Comparison of ENCODE assay signal across 37 cellular contexts in genomic region chr18:37065221-37065620, GRCh38.
"Had no signal": no experiment of that assay in that cellular context is flagged by ENCODE, and none has a peak within 500 bp of the region (broad histone marks: within the 10 kb centered on the region; RNA-seq: fewer than 3 reads in every experiment).

No MANE protein-coding gene starts in this region.

- H3K4me1 ChIP-seq: Peyer's patch had no signal

- H3K9me3 Mint-ChIP-seq: activated naive CD4-positive, alpha-beta T cell treated with anti-CD3 and anti-CD28 coated beads, Interleukin-2, amount 10 ng/mL, durations not matched to agents 7 days and 5 days had no signal

- H3K27me3 ChIP-seq: brain microvascular endothelial cell, MG63, Peyer's patch had no signal

- H3K27ac Mint-ChIP-seq: activated CD4-positive, alpha-beta memory T cell treated with anti-CD3 and anti-CD28 coated beads, Interleukin-2, amount 10 ng/mL, durations not matched to agents 7 days and 5 days; activated CD8-positive, alpha-beta memory T cell treated with anti-CD3 and anti-CD28 coated beads, Interleukin-2, amount 10 ng/mL, durations not matched to agents 7 days and 5 days; activated naive CD4-positive, alpha-beta T cell treated with anti-CD3 and anti-CD28 coated beads, Interleukin-2, amount 10 ng/mL, durations not matched to agents 7 days and 5 days; activated naive CD8-positive, alpha-beta T cell; activated naive CD8-positive, alpha-beta T cell treated with anti-CD3 and anti-CD28 coated beads, Interleukin-2, amount 50 U/mL, for 24 hours had no signal

- H3K4me3 Mint-ChIP-seq: activated CD4-positive, alpha-beta memory T cell treated with anti-CD3 and anti-CD28 coated beads, Interleukin-2, amount 10 ng/mL, durations not matched to agents 7 days and 5 days; activated CD8-positive, alpha-beta memory T cell treated with anti-CD3 and anti-CD28 coated beads, Interleukin-2, amount 10 ng/mL, durations not matched to agents 7 days and 5 days; activated naive CD4-positive, alpha-beta T cell treated with anti-CD3 and anti-CD28 coated beads, Interleukin-2, amount 10 ng/mL, durations not matched to agents 7 days and 5 days; activated naive CD8-positive, alpha-beta T cell; activated naive CD8-positive, alpha-beta T cell treated with anti-CD3 and anti-CD28 coated beads, Interleukin-2, amount 50 U/mL, for 24 hours had no signal

- H3K27me3 Mint-ChIP-seq: activated CD4-positive, alpha-beta memory T cell treated with anti-CD3 and anti-CD28 coated beads, Interleukin-2, amount 10 ng/mL, durations not matched to agents 7 days and 5 days; activated CD8-positive, alpha-beta memory T cell treated with anti-CD3 and anti-CD28 coated beads, Interleukin-2, amount 10 ng/mL, durations not matched to agents 7 days and 5 days; activated naive CD4-positive, alpha-beta T cell treated with anti-CD3 and anti-CD28 coated beads, Interleukin-2, amount 10 ng/mL, durations not matched to agents 7 days and 5 days; activated naive CD8-positive, alpha-beta T cell; activated naive CD8-positive, alpha-beta T cell treated with anti-CD3 and anti-CD28 coated beads, Interleukin-2, amount 50 U/mL, for 24 hours had no signal

- H3K36me3 Mint-ChIP-seq: activated naive CD4-positive, alpha-beta T cell treated with anti-CD3 and anti-CD28 coated beads, Interleukin-2, amount 10 ng/mL, durations not matched to agents 7 days and 5 days had no signal

- H3K9me3 ChIP-seq: MG63, Peyer's patch had no signal

- H3K4me1 Mint-ChIP-seq: activated CD4-positive, alpha-beta memory T cell treated with anti-CD3 and anti-CD28 coated beads, Interleukin-2, amount 10 ng/mL, durations not matched to agents 7 days and 5 days; activated CD8-positive, alpha-beta memory T cell treated with anti-CD3 and anti-CD28 coated beads, Interleukin-2, amount 10 ng/mL, durations not matched to agents 7 days and 5 days; activated naive CD4-positive, alpha-beta T cell treated with anti-CD3 and anti-CD28 coated beads, Interleukin-2, amount 10 ng/mL, durations not matched to agents 7 days and 5 days; activated naive CD8-positive, alpha-beta T cell treated with anti-CD3 and anti-CD28 coated beads, Interleukin-2, amount 50 U/mL, for 24 hours had no signal

- DNase-seq: activated CD4-positive, alpha-beta memory T cell treated with anti-CD3 and anti-CD28 coated beads, Interleukin-2, amount 10 ng/mL, durations not matched to agents 7 days and 5 days; activated CD4-positive, alpha-beta T cell treated with anti-CD3 and anti-CD28 coated beads for 1 hour; activated CD4-positive, alpha-beta T cell treated with anti-CD3 and anti-CD28 coated beads for 48 hours; activated CD4-positive, CD25-positive, alpha-beta regulatory T cell; activated CD8-positive, alpha-beta memory T cell treated with anti-CD3 and anti-CD28 coated beads for 24 hours; activated CD8-positive, alpha-beta memory T cell treated with anti-CD3 and anti-CD28 coated beads, Interleukin-2, amount 10 ng/mL, durations not matched to agents 7 days and 5 days; activated CD8-positive, alpha-beta memory T cell treated with anti-CD3 and anti-CD28 coated beads, Interleukin-2, amount 50 U/mL, for 48 hours; activated effector memory CD4-positive, alpha-beta T cell treated with Interleukin-2 at 50 U/mL for 16 hours; activated naive CD4-positive, alpha-beta T cell treated with anti-CD3 and anti-CD28 coated beads, Interleukin-2, amount 10 ng/mL, durations not matched to agents 7 days and 5 days; activated naive CD8-positive, alpha-beta T cell treated with anti-CD3 and anti-CD28 coated beads, Interleukin-2, amount 50 U/mL, for 24 hours; activated T-cell treated with anti-CD3 and anti-CD28 coated beads, Interleukin-2, amount 50 U/mL, for 48 hours; anterior cingulate cortex; brain microvascular endothelial cell; KG1; MG63; NCI-H1092 treated with DMSO at 0.1 percent for 48 hours; NCI-H1417; NCI-H146; NCI-H187; NCI-H2029 treated with DMSO at 0.1 percent for 48 hours; NCI-H2107; NCI-H2171; NCI-H446; NCI-H510A treated with DMSO at 0.1 percent for 48 hours; NCI-H526 treated with DMSO at 0.1 percent for 48 hours; NCI-H82; NK-92 treated with Interleukin-12 subunit alpha and Interleukin-12 subunit beta, amount 100 ng/mL, for 24 hours; PC-3; Peyer's patch; Right ventricle myocardium superior; SW 1271; T-helper 1 cell; T-helper 2 cell; T-helper 9 cell; WERI-Rb-1 had no signal

- H3K27ac ChIP-seq: brain microvascular endothelial cell, Peyer's patch, RWPE1, WERI-Rb-1 had no signal

- ATAC-seq: activated CD8-positive, alpha-beta memory T cell treated with anti-CD3 and anti-CD28 coated beads, Interleukin-2, amount 10 ng/mL, durations not matched to agents 7 days and 5 days; activated naive CD8-positive, alpha-beta T cell treated with anti-CD3 and anti-CD28 coated beads, Interleukin-2, amount 50 U/mL, for 24 hours; PC-3 had no signal

- H3K36me3 ChIP-seq: brain microvascular endothelial cell, MG63, Peyer's patch, WERI-Rb-1 had no signal

- H3K4me3 ChIP-seq: MG63, Peyer's patch had no signal
